ENCODE assay signal across 10 cellular contexts in genomic region chr1:201205036-201205435, GRCh38. TPM values are rescaled to one million over a fixed set of nuclear protein-coding genes. Genes with fewer than 3 reads are reported as not detected.
"Had no signal": no experiment of that assay in that cellular context is flagged by ENCODE, and none has a peak within 500 bp of the region (broad histone marks: within the 10 kb centered on the region; RNA-seq: fewer than 3 reads in every experiment).

No MANE protein-coding gene starts in this region.

- H3K4me2 ChIP-seq: GM23338 had no signal

- H3K9ac ChIP-seq: GM23248 had no signal

- DNase-seq: GM23248, GOT3, H7, H9, HCEC 1CT, HFFc6 had no signal

- H3K4me1 ChIP-seq: HAP-1 had no signal

- H3K9me3 ChIP-seq: HAP-1 had no signal

- FAIRE-seq: H1, H54 had no signal

- H2AFZ ChIP-seq: GM23248, GM23338 had no signal

- H3K36me3 ChIP-seq: HAP-1 had no signal

- H3K27ac ChIP-seq: GM23248 had no signal

- H3K4me3 ChIP-seq: GM23248, GM23338, HAP-1 had no signal

RNA-seq across cellular contexts. Expression of gene IGFN1, which starts 14.4 kb away (rescaled TPM):
- total RNA-seq: GM23248, GM23338, H1, H9, HFFc6 had no signal
- polyA plus RNA-seq: GM23248, GM23338, H1 had no signal
